16 cellular contexts compared by ENCODE assay signal in genomic region chr12:75961878-75962277, GRCh38.
A peak's percentile ranks its signal among the peaks of the same experiment; 100 is the strongest.
DNase-seq lines count a peak whose midpoint lies in the region; ATAC-seq and TF ChIP-seq lines count a peak whose summit lies in the region.
"Had no signal": no experiment of that assay in that cellular context is flagged by ENCODE, and none has a peak within 500 bp of the region (broad histone marks: within the 10 kb centered on the region; RNA-seq: fewer than 3 reads in every experiment).

No MANE protein-coding gene starts in this region.

- H3K18ac ChIP-seq in H9 (ENCODE audit: insufficient read length, low read depth, low read length) = no peak overlapping the region

- H3K4me1 Mint-ChIP-seq in H9 = peaks cover 37 to 46% of the 10 kb centered on the region in 2 experiments

- no CpG with 5 or more reads among the region's 4 CpGs for WGBS in H9 (ENCODE audit: extremely low coverage, insufficient read length, low lambda C conversion rate)

- H2BK5ac ChIP-seq in H9 (ENCODE audit: insufficient read length, low read length) = no peak overlapping the region

- no peak overlapping the region for H3K4me3 Mint-ChIP-seq in H9
- H3K4me3 Mint-ChIP-seq: CD4-positive, CD25-positive, alpha-beta regulatory T cell had no signal

- H3K56ac ChIP-seq in H9 (ENCODE audit: insufficient read length, low read depth, low read length) = no peak overlapping the region

- H4K8ac ChIP-seq in H9 (replicated peaks; ENCODE audit: insufficient read length, low read depth, low read length) = no peak overlapping the region

- H2AFZ ChIP-seq in H9 (ENCODE audit: low read length) (no peak overlapping the region), MM.1S (ENCODE audit: low read length) (peak overlapping the region; percentile 24; the same call in 1 of the 2 replicates)

- H3K23ac ChIP-seq in H9 (ENCODE audit: insufficient read length, low read depth, low read length) = no peak overlapping the region

- H3K27me3 ChIP-seq in H9 (ENCODE audit: insufficient read depth, low read length) (no peaks in the 10 kb centered on the region), MM.1S (replicated peaks; ENCODE audit: insufficient read depth, low read length) (no peaks in the 10 kb centered on the region)
- H3K27me3 ChIP-seq: BLaER1 treated with 17β-estradiol and CSF1 and Interleukin-3, amounts not matched to agents 10 nM and 100 nM had no signal

- ATAC-seq in mucosa of descending colon (peak; percentile 70), GM18517 (IDR thresholded peaks at IDR 0.05; ENCODE audit: unreplicated experiment) (no peak), HG03045 (IDR thresholded peaks at IDR 0.05; ENCODE audit: unreplicated experiment) (no peak)
- ATAC-seq: GM12878 had no signal

- H2BK12ac ChIP-seq in H9 (ENCODE audit: insufficient read length, low read depth, low read length) = no peak overlapping the region

- no peaks in the 10 kb centered on the region for H3K9me2 ChIP-seq in MM.1S (replicated peaks; ENCODE audit: insufficient read depth, low read length)

- peak overlapping the region in 2 of 3 experiments; percentile 5 to 19; a peak in 2 of 7 replicates for H3K27ac Mint-ChIP-seq in H9
- H3K27ac Mint-ChIP-seq: CD4-positive, CD25-positive, alpha-beta regulatory T cell had no signal

- no peak for TF ChIP-seq CTCF in H9 (conservative IDR thresholded peaks at IDR 0.05)
- TF ChIP-seq CTCF in MM.1S (IDR thresholded peaks at IDR 0.05; ENCODE audit: low read length) = no peak
- no peak for TF ChIP-seq CTCF in mucosa of descending colon (IDR thresholded peaks at IDR 0.05)

- H4K5ac ChIP-seq in H9 (ENCODE audit: insufficient read length, low read depth, low read length) = no peak overlapping the region

- no peaks in the 10 kb centered on the region for H3K23me2 ChIP-seq in H9 (ENCODE audit: insufficient read length, low read depth, low read length, poor library complexity, severe bottlenecking)

- H2AK5ac ChIP-seq in H9 (ENCODE audit: insufficient read length, low read length) = no peak overlapping the region

- H3K4me1 ChIP-seq in H9 (ENCODE audit: insufficient read depth, low read length) (peaks cover 10% of the 10 kb centered on the region; the same call in 1 of the 2 replicates), MM.1S (ENCODE audit: low read length) (peaks cover 75% of the 10 kb centered on the region), mucosa of descending colon (ENCODE audit: low read depth) (peaks cover 15% of the 10 kb centered on the region)

- H4K91ac ChIP-seq in H9 (ENCODE audit: insufficient read length, low read depth, low read length) = no peak overlapping the region

- H3K36me3 ChIP-seq in MM.1S (replicated peaks; ENCODE audit: insufficient read depth, low read length) = no peaks in the 10 kb centered on the region
- no peaks in the 10 kb centered on the region for H3K36me3 ChIP-seq in mucosa of descending colon (ENCODE audit: low read depth)
- H3K36me3 ChIP-seq: BLaER1 treated with 17β-estradiol and CSF1 and Interleukin-3, amounts not matched to agents 10 nM and 100 nM had no signal

- H3K9me3 Mint-ChIP-seq in H9 = no peaks in the 10 kb centered on the region
- H3K9me3 Mint-ChIP-seq: CD4-positive, CD25-positive, alpha-beta regulatory T cell had no signal

- H3F3A ChIP-seq in MM.1S (ENCODE audit: insufficient read depth, low read length) = peaks cover 50% of the 10 kb centered on the region

- H4K20me1 ChIP-seq in H9 (ENCODE audit: control insufficient read depth, insufficient read depth, insufficient read length) (no peaks in the 10 kb centered on the region), MM.1S (ENCODE audit: insufficient read depth, low read length) (no peaks in the 10 kb centered on the region)
- H4K20me1 ChIP-seq: BLaER1 treated with 17β-estradiol and CSF1 and Interleukin-3, amounts not matched to agents 10 nM and 100 nM had no signal

- no peak overlapping the region for H3K4ac ChIP-seq in H9 (ENCODE audit: low read depth, low read length)

- no peak overlapping the region for H3K4me2 ChIP-seq in H9 (ENCODE audit: insufficient read depth, insufficient read length, low read length)
- no peak overlapping the region for H3K4me2 ChIP-seq in MM.1S (ENCODE audit: low read depth, low read length)
- H3K4me2 ChIP-seq: BLaER1 treated with 17β-estradiol and CSF1 and Interleukin-3, amounts not matched to agents 10 nM and 100 nM had no signal

- H3K36me3 Mint-ChIP-seq in H9 (ENCODE audit: insufficient read depth in 1 of 3, low read depth in 3 of 3) = no peaks in the 10 kb centered on the region; a peak in 1 of 7 replicates
- H3K36me3 Mint-ChIP-seq: CD4-positive, CD25-positive, alpha-beta regulatory T cell had no signal

- no peak overlapping the region for H2BK120ac ChIP-seq in H9 (ENCODE audit: low read depth, low read length, poor library complexity, severe bottlenecking)

- no peaks in the 10 kb centered on the region for H3K9me3 ChIP-seq in H9 (ENCODE audit: control insufficient read depth, low read depth, low read length)
- no peaks in the 10 kb centered on the region for H3K9me3 ChIP-seq in MM.1S (replicated peaks; ENCODE audit: insufficient read depth, low read length)
- no peaks in the 10 kb centered on the region for H3K9me3 ChIP-seq in mucosa of descending colon
- H3K9me3 ChIP-seq: BLaER1 treated with 17β-estradiol and CSF1 and Interleukin-3, amounts not matched to agents 10 nM and 100 nM had no signal

- H3T11ph ChIP-seq in H9 (ENCODE audit: low read length) = no peak overlapping the region

- intact Hi-C loops in mucosa of descending colon (cut with DNase I, micrococcal nuclease) = no loop called here

- no peaks in the 10 kb centered on the region for H3K27me3 Mint-ChIP-seq in H9 (ENCODE audit: low read depth)
- H3K27me3 Mint-ChIP-seq: CD4-positive, CD25-positive, alpha-beta regulatory T cell had no signal

- H3K9ac ChIP-seq in H9 (ENCODE audit: extremely low read depth, insufficient read length, low read length) (no peak overlapping the region), MM.1S (ENCODE audit: low read length) (no peak overlapping the region)
- H3K9ac ChIP-seq: BLaER1 treated with 17β-estradiol and CSF1 and Interleukin-3, amounts not matched to agents 10 nM and 100 nM had no signal

- no peak overlapping the region for H2BK15ac ChIP-seq in H9 (ENCODE audit: low read depth, low read length)

- H3K27ac ChIP-seq in H9 (ENCODE audit: insufficient read length, low read depth, low read length) (no peak overlapping the region), MM.1S (ENCODE audit: low read length) (peak overlapping the region; percentile 99; the same call in 1 of the 2 replicates), epithelial cell of prostate (peak overlapping the region; percentile 18)
- H3K27ac ChIP-seq: BLaER1 treated with 17β-estradiol and CSF1 and Interleukin-3, amounts not matched to agents 10 nM and 100 nM; HL-60 had no signal

- no peak overlapping the region for H2BK20ac ChIP-seq in H9 (ENCODE audit: low read depth, low read length, poor library complexity, severe bottlenecking)

- no peaks in the 10 kb centered on the region for H3K79me1 ChIP-seq in H9 (ENCODE audit: insufficient read depth, low read depth, low read length, poor library complexity, severe bottlenecking)

- H3K79me2 ChIP-seq in H9 (ENCODE audit: insufficient read depth, low read length) (no peaks in the 10 kb centered on the region), MM.1S (ENCODE audit: low read length) (no peaks in the 10 kb centered on the region)

- no peak overlapping the region for H3K14ac ChIP-seq in H9 (ENCODE audit: insufficient read depth, low read length)

- no peak overlapping the region for H3K4me3 ChIP-seq in MM.1S (ENCODE audit: low read length)
- no peak overlapping the region for H3K4me3 ChIP-seq in mucosa of descending colon
- H3K4me3 ChIP-seq: BLaER1 treated with 17β-estradiol and CSF1 and Interleukin-3, amounts not matched to agents 10 nM and 100 nM; GM12878 had no signal

- DNase-seq in H9 (no peak), MM.1S (no peak), epithelial cell of prostate (ENCODE audit: low read depth, low spot score) (no peak), mucosa of descending colon (no peak), UCSD-AML1 (lab: John Stamatoyannopoulos, UW; ENCODE audit: unreplicated experiment) (no peak), NOMO-1 treated with dmso at 0.1 percent for 144 hours (lab: John Stamatoyannopoulos, UW; ENCODE audit: unreplicated experiment) (no peak)
- DNase-seq: ACHN; CD4-positive, CD25-positive, alpha-beta regulatory T cell; DMS79; GOT3; HCEC 1CT had no signal
